Comparison of ENCODE assay signal across 15 cellular contexts in genomic region chr1:38328278-38329035, GRCh38.
"Had no signal": no experiment of that assay in that cellular context is flagged by ENCODE, and none has a peak within 500 bp of the region (broad histone marks: within the 10 kb centered on the region; RNA-seq: fewer than 3 reads in every experiment).

No MANE protein-coding gene starts in this region.

- DNase-seq: activated CD4-positive, alpha-beta T cell treated with anti-CD3 and anti-CD28 coated beads for 48 hours; activated CD4-positive, CD25-positive, alpha-beta regulatory T cell; activated CD8-positive, alpha-beta T cell treated with anti-CD3 and anti-CD28 coated beads, Interleukin-2, amount 10 ng/mL, durations not matched to agents 7 days and 5 days; activated naive CD4-positive, alpha-beta T cell treated with anti-CD3 and anti-CD28 coated beads for 36 hours; activated T-cell treated with anti-CD3 and anti-CD28 coated beads, Interleukin-2, amount 50 U/mL, for 24 hours; effector memory CD4-positive, alpha-beta T cell; left colon; stimulated activated CD4-positive, alpha-beta T cell treated with anti-CD3 and anti-CD28 coated beads, Interleukin-2, amount 100 ng/mL, for 24 hours; stimulated activated naive CD4-positive, alpha-beta T cell treated with Interleukin-2 at 50 U/mL for 16 hours; T-helper 1 cell; T1000 had no signal

- H3K36me3 ChIP-seq: ascending aorta, breast epithelium, tibial nerve had no signal

- H3K9me3 Mint-ChIP-seq: activated naive CD4-positive, alpha-beta T cell treated with anti-CD3 and anti-CD28 coated beads for 36 hours; activated T-cell treated with anti-CD3 and anti-CD28 coated beads, Interleukin-2, amount 50 U/mL, for 24 hours; dendritic cell treated with granulocyte-macrophage colony-stimulating factor and Interleukin-4, amounts not matched to agents 40 ng/mL and 50 ng/mL, for 4 days had no signal

- H3K27me3 ChIP-seq: ascending aorta, tibial nerve had no signal

- ATAC-seq: activated CD8-positive, alpha-beta T cell treated with anti-CD3 and anti-CD28 coated beads, Interleukin-2, amount 10 ng/mL, durations not matched to agents 7 days and 5 days; left colon had no signal

- H3K9me3 ChIP-seq: ascending aorta, breast epithelium, tibial nerve had no signal

- H3K4me3 ChIP-seq: breast epithelium, tibial nerve had no signal

- H3K27ac Mint-ChIP-seq: activated CD8-positive, alpha-beta T cell treated with anti-CD3 and anti-CD28 coated beads, Interleukin-2, amount 10 ng/mL, durations not matched to agents 7 days and 5 days; activated naive CD4-positive, alpha-beta T cell treated with anti-CD3 and anti-CD28 coated beads for 36 hours; activated T-cell treated with anti-CD3 and anti-CD28 coated beads, Interleukin-2, amount 50 U/mL, for 24 hours; dendritic cell treated with granulocyte-macrophage colony-stimulating factor and Interleukin-4, amounts not matched to agents 40 ng/mL and 50 ng/mL, for 4 days had no signal

- H3K4me1 ChIP-seq: ascending aorta, breast epithelium had no signal

- H3K27ac ChIP-seq: ascending aorta, breast epithelium had no signal

- H3K4me3 Mint-ChIP-seq: activated CD8-positive, alpha-beta T cell treated with anti-CD3 and anti-CD28 coated beads, Interleukin-2, amount 10 ng/mL, durations not matched to agents 7 days and 5 days; activated naive CD4-positive, alpha-beta T cell treated with anti-CD3 and anti-CD28 coated beads for 36 hours; activated T-cell treated with anti-CD3 and anti-CD28 coated beads, Interleukin-2, amount 50 U/mL, for 24 hours; dendritic cell treated with granulocyte-macrophage colony-stimulating factor and Interleukin-4, amounts not matched to agents 40 ng/mL and 50 ng/mL, for 4 days had no signal
